13 cellular contexts compared by ENCODE assay signal in the genomic region with DNA sequence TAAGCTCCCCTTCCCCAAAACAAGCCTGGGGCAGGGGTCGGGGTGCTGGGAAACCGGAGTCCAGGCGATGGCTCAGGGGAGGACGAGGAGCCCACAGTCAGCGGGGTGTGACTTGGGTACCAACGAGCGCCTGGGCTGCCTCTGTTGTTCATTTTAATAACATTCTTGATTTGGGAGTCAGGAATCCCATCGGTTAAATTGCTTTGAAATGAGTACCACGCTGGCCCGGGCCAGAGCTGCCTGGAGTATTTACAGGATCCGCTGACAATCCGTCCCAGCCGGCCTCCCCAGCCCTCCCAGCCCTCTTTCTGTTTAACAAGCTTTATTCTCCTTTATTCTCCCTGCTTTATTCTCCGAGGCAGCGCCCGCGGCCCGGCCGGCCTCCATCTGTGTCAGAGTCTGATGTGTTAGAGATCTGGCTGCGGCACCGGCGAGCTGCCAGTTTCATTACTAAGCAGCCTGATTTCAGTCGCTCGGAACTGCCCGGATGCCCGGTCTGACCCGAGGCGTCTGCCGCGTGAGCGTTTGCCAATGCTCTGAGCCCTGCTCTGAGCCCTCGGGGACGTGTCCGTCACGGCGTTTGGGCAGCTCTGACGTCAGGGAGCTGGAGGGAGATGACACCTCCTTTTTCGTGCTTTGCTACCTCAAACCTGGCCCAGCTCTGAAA. TPM values are rescaled to one million over a fixed set of nuclear protein-coding genes. Genes with fewer than 3 reads are reported as not detected.
DNase-seq lines count a peak whose midpoint lies in the region; ATAC-seq lines count a peak whose summit lies in the region.
"Had no signal": no experiment of that assay in that cellular context is flagged by ENCODE, and none has a peak within 500 bp of the region (broad histone marks: within the 10 kb centered on the region; RNA-seq: fewer than 3 reads in every experiment).

No MANE protein-coding gene starts in this region.

- no peaks in the 10 kb centered on the region for H3K9me3 ChIP-seq in naive thymus-derived CD4-positive, alpha-beta T cell (ENCODE audit: control insufficient read depth in 2 of 3, low read length in 3 of 3)

- H3K36me3 Mint-ChIP-seq in naive thymus-derived CD4-positive, alpha-beta T cell: no peaks in the 10 kb centered on the region

- POLR2A ChIA-PET in naive thymus-derived CD4-positive, alpha-beta T cell (lab: Charles Lee): no interaction called here

- no peak overlapping the region for H3K4me3 ChIP-seq in naive thymus-derived CD4-positive, alpha-beta T cell (ENCODE audit: low read length)

- intact Hi-C loops in naive thymus-derived CD4-positive, alpha-beta T cell (cut with micrococcal nuclease): no loop called here

- peaks cover 0 to 6% (median 0%) of the 10 kb centered on the region in 5 donors for H3K27me3 Mint-ChIP-seq in naive thymus-derived CD4-positive, alpha-beta T cell

- peak; percentile 83 for DNase-seq in AG20443 (ENCODE audit: low spot score)
- peak; percentile 95 for DNase-seq in M059J (ENCODE audit: low read depth)
- DNase-seq in epidermal melanocyte (ENCODE audit: insufficient read length, low spot score): peak; percentile 78
- peak; percentile 54 for DNase-seq in myocyte (ENCODE audit: low read depth)
- DNase-seq in NCI-H345 treated with DMSO at 0.1 percent for 48 hours (lab: John Stamatoyannopoulos, UW; ENCODE audit: unreplicated experiment): no peak
- DNase-seq in naive thymus-derived CD4-positive, alpha-beta T cell: no peak
- no peak for DNase-seq in central memory CD4-positive, alpha-beta T cell
- DNase-seq: NCI-H526 treated with DMSO at 0.1 percent for 48 hours; stimulated activated naive CD4-positive, alpha-beta T cell treated with Interleukin-2 at 50 U/mL for 16 hours had no signal

- no peaks in the 10 kb centered on the region for H3K36me3 ChIP-seq in naive thymus-derived CD4-positive, alpha-beta T cell (ENCODE audit: control insufficient read depth in 2 of 3, insufficient read depth in 3 of 3, low read length in 3 of 3)

- CTCF ChIA-PET in naive thymus-derived CD4-positive, alpha-beta T cell (lab: Charles Lee): no interaction called here

- H3K4me1 Mint-ChIP-seq in naive thymus-derived CD4-positive, alpha-beta T cell: peaks cover 0 to 4% (median 0%) of the 10 kb centered on the region in 7 donors

- H3K9me3 Mint-ChIP-seq in naive thymus-derived CD4-positive, alpha-beta T cell: no peaks in the 10 kb centered on the region

- no peak for ATAC-seq in HG02852 (IDR thresholded peaks at IDR 0.05; ENCODE audit: unreplicated experiment)
- no peak for ATAC-seq in naive thymus-derived CD4-positive, alpha-beta T cell

- H3K27ac Mint-ChIP-seq in naive thymus-derived CD4-positive, alpha-beta T cell: no peak overlapping the region

- no peak overlapping the region for H3K4me3 Mint-ChIP-seq in naive thymus-derived CD4-positive, alpha-beta T cell

- no peak overlapping the region for H3K27ac ChIP-seq in naive thymus-derived CD4-positive, alpha-beta T cell (ENCODE audit: low read depth, low read length)
- H3K27ac ChIP-seq: HL-60 had no signal

- H3K4me1 ChIP-seq in naive thymus-derived CD4-positive, alpha-beta T cell (ENCODE audit: control insufficient read depth in 2 of 2, insufficient read depth in 2 of 2, low read length in 2 of 2): no peaks in the 10 kb centered on the region

- H3K27me3 ChIP-seq in naive thymus-derived CD4-positive, alpha-beta T cell (ENCODE audit: control insufficient read depth in 2 of 2, insufficient read depth in 2 of 2, low read length in 2 of 2): no peaks in the 10 kb centered on the region

RNA-seq across cellular contexts. Expression of a gene that starts 16.5 kb away (rescaled TPM):
- total RNA-seq in M059J (2014; rRNA removed; shearing (Covaris generic)): not detected in 2 replicates
- not detected in 2 replicates for total RNA-seq in myocyte
- 0.49 TPM for polyA plus RNA-seq in myocyte (2012)
- total RNA-seq in naive thymus-derived CD4-positive, alpha-beta T cell: not detected
- polyA plus RNA-seq in naive thymus-derived CD4-positive, alpha-beta T cell: not detected
- total RNA-seq: activated CD8-positive, alpha-beta memory T cell treated with anti-CD3 and anti-CD28 coated beads for 36 hours; osteocyte had no signal

RNA-seq across cellular contexts. Expression of a gene that starts 26.0 kb away (rescaled TPM):
- total RNA-seq in M059J (2014; rRNA removed; shearing (Covaris generic)): 12.7 and 36.2 TPM in 2 replicates
- total RNA-seq in myocyte: 0.36 and 0.48 TPM in 2 replicates
- 16.0 TPM for polyA plus RNA-seq in myocyte (2012)
- not detected for total RNA-seq in naive thymus-derived CD4-positive, alpha-beta T cell
- not detected for polyA plus RNA-seq in naive thymus-derived CD4-positive, alpha-beta T cell
- total RNA-seq: activated CD8-positive, alpha-beta memory T cell treated with anti-CD3 and anti-CD28 coated beads for 36 hours had no signal

Comparison
In these comparisons a context has a peak if more than half of its experiments do, and no peak if none do; other contexts are left out.
1. DNase-seq: peak in AG20443 (single experiment), M059J (single experiment), epidermal melanocyte (single experiment) and myocyte (single experiment); none in NCI-H345 treated with DMSO at 0.1 percent for 48 hours (single experiment), naive thymus-derived CD4-positive, alpha-beta T cell (0 of 9) and central memory CD4-positive, alpha-beta T cell (single experiment).